ENCODE assay signal across 9 cellular contexts in genomic region chr11:2989551-2989950, GRCh38. TPM values are rescaled to one million over a fixed set of nuclear protein-coding genes. Genes with fewer than 3 reads are reported as not detected.
DNase-seq lines count a peak whose midpoint lies in the region; ATAC-seq, FAIRE-seq and TF ChIP-seq lines count a peak whose summit lies in the region.
"Had no signal": no experiment of that assay in that cellular context is flagged by ENCODE, and none has a peak within 500 bp of the region (broad histone marks: within the 10 kb centered on the region; RNA-seq: fewer than 3 reads in every experiment).

No MANE protein-coding gene starts in this region.

- intact Hi-C loops in kidney (cut with DNase I) (no loop called here), transverse colon (cut with DNase I; ENCODE audit: low total_unique reads) (no loop called here), left ventricle myocardium superior (cut with micrococcal nuclease) (no loop called here)

- POLR2A ChIA-PET in activated naive CD8-positive, alpha-beta T cell treated with anti-CD3 and anti-CD28 coated beads, Interleukin-2, amount 10 ng/mL, durations not matched to agents 7 days and 5 days (lab: Charles Lee) = interaction anchor here (1.1 to 8.5 kb wide), 6 partner anchors 8 to 1139 kb away, joined by 3 to 303 read pairs (median 8); partner anchors contain the start of gene CARS1

- no peaks in the 10 kb centered on the region for H3K27me3 ChIP-seq in transverse colon

- H3K36me3 Mint-ChIP-seq in activated naive CD4-positive, alpha-beta T cell treated with anti-CD3 and anti-CD28 coated beads, Interleukin-2, amount 50 U/mL, for 24 hours = peaks cover 13% of the 10 kb centered on the region
- H3K36me3 Mint-ChIP-seq in activated naive CD8-positive, alpha-beta T cell treated with anti-CD3 and anti-CD28 coated beads, Interleukin-2, amount 10 ng/mL, durations not matched to agents 7 days and 5 days = peaks cover 25% of the 10 kb centered on the region

- TF ChIP-seq POLR2A in transverse colon (IDR thresholded peaks at IDR 0.05) = no peak

- WGBS in transverse colon (ENCODE audit: low coverage in 1 of 2), 2 donors = 7 to 14% methylated on average over 3 of the region's 3 CpGs

- no peaks in the 10 kb centered on the region for H3K9me3 Mint-ChIP-seq in activated naive CD4-positive, alpha-beta T cell treated with anti-CD3 and anti-CD28 coated beads, Interleukin-2, amount 50 U/mL, for 24 hours
- no peaks in the 10 kb centered on the region for H3K9me3 Mint-ChIP-seq in activated naive CD8-positive, alpha-beta T cell treated with anti-CD3 and anti-CD28 coated beads, Interleukin-2, amount 10 ng/mL, durations not matched to agents 7 days and 5 days

- H3K4me3 ChIP-seq in kidney (ENCODE audit: low read length in 2 of 2) (peak overlapping the region; percentile 87 to 89), transverse colon (peak overlapping the region in 2 of 4 donors; percentile 88 to 91)

- no peaks in the 10 kb centered on the region for H3K27me3 Mint-ChIP-seq in activated naive CD4-positive, alpha-beta T cell treated with anti-CD3 and anti-CD28 coated beads, Interleukin-2, amount 50 U/mL, for 24 hours
- H3K27me3 Mint-ChIP-seq in activated naive CD8-positive, alpha-beta T cell treated with anti-CD3 and anti-CD28 coated beads, Interleukin-2, amount 10 ng/mL, durations not matched to agents 7 days and 5 days = no peaks in the 10 kb centered on the region

- peak overlapping the region; percentile 100 for H3K27ac Mint-ChIP-seq in activated naive CD4-positive, alpha-beta T cell treated with anti-CD3 and anti-CD28 coated beads, Interleukin-2, amount 50 U/mL, for 24 hours
- H3K27ac Mint-ChIP-seq in activated naive CD8-positive, alpha-beta T cell treated with anti-CD3 and anti-CD28 coated beads, Interleukin-2, amount 10 ng/mL, durations not matched to agents 7 days and 5 days = peak overlapping the region; percentile 98

- ATAC-seq in activated naive CD8-positive, alpha-beta T cell treated with anti-CD3 and anti-CD28 coated beads, Interleukin-2, amount 10 ng/mL, durations not matched to agents 7 days and 5 days (ENCODE audit: low read depth) = no peak
- no peak for ATAC-seq in left ventricle myocardium superior

- H3K27ac ChIP-seq in kidney (ENCODE audit: low read depth in 2 of 2, low read length in 2 of 2) (peak overlapping the region in 1 of 2 donors; percentile 8), transverse colon (peak overlapping the region; percentile 97 to 98 (median 98))

- TF ChIP-seq CTCF in kidney (IDR thresholded peaks at IDR 0.05; ENCODE audit: borderline replicate concordance, extremely low read depth, insufficient read depth) (no peak), transverse colon (IDR thresholded peaks at IDR 0.05) (no peak)

- H3K9ac ChIP-seq in kidney (ENCODE audit: low read length in 2 of 2) = peak overlapping the region; percentile 46 to 94

- in situ Hi-C loops in transverse colon (cut with MboI; ENCODE audit: low pct_ligation_motif_present in 1 of 4, low pct_unique_long_range_greater_than_20kb in 1 of 4, low sequenced_read_pairs in 3 of 4) = no loop called here

- TF ChIP-seq EP300 in transverse colon (IDR thresholded peaks at IDR 0.05; ENCODE audit: low read depth) = no peak

- no peak for FAIRE-seq in kidney (lab: Jason Lieb, UNC)

- H3K4me1 Mint-ChIP-seq in activated naive CD4-positive, alpha-beta T cell treated with anti-CD3 and anti-CD28 coated beads, Interleukin-2, amount 50 U/mL, for 24 hours = peaks cover 53% of the 10 kb centered on the region
- peaks cover 21% of the 10 kb centered on the region for H3K4me1 Mint-ChIP-seq in activated naive CD8-positive, alpha-beta T cell treated with anti-CD3 and anti-CD28 coated beads, Interleukin-2, amount 10 ng/mL, durations not matched to agents 7 days and 5 days

- peaks cover 11 to 17% of the 10 kb centered on the region in 2 donors for H3K4me1 ChIP-seq in kidney (ENCODE audit: control insufficient read depth in 1 of 2, insufficient read depth in 1 of 2, low read depth in 1 of 2, low read length in 2 of 2)
- H3K4me1 ChIP-seq in transverse colon = peaks cover 27 to 59% (median 34%) of the 10 kb centered on the region in 4 donors

- H3K36me3 ChIP-seq in kidney (ENCODE audit: control insufficient read depth in 1 of 2, insufficient read depth in 2 of 2, low read length in 2 of 2) = no peaks in the 10 kb centered on the region
- H3K36me3 ChIP-seq in transverse colon = no peaks in the 10 kb centered on the region

- H3K9me3 ChIP-seq in kidney (ENCODE audit: control insufficient read depth in 1 of 2, low read length in 2 of 2) = no peaks in the 10 kb centered on the region
- no peaks in the 10 kb centered on the region for H3K9me3 ChIP-seq in transverse colon

- peak overlapping the region; percentile 98 for H3K4me3 Mint-ChIP-seq in activated naive CD4-positive, alpha-beta T cell treated with anti-CD3 and anti-CD28 coated beads, Interleukin-2, amount 50 U/mL, for 24 hours
- H3K4me3 Mint-ChIP-seq in activated naive CD8-positive, alpha-beta T cell treated with anti-CD3 and anti-CD28 coated beads, Interleukin-2, amount 10 ng/mL, durations not matched to agents 7 days and 5 days = peak overlapping the region; percentile 96

- DNase-seq in activated naive CD4-positive, alpha-beta T cell (lab: John Stamatoyannopoulos, UW) = no peak
- DNase-seq in activated naive CD8-positive, alpha-beta T cell treated with anti-CD3 and anti-CD28 coated beads, Interleukin-2, amount 10 ng/mL, durations not matched to agents 7 days and 5 days = no peak
- no peak for DNase-seq in kidney
- DNase-seq in transverse colon = no peak
- DNase-seq in KG1 (lab: John Stamatoyannopoulos, UW) = no peak
- DNase-seq in left ventricle myocardium superior = no peak
- no peak for DNase-seq in DMS153 treated with DMSO at 0.1 percent for 48 hours (lab: John Stamatoyannopoulos, UW; ENCODE audit: unreplicated experiment)
- DNase-seq: NK-92 treated with Interleukin-12 subunit alpha and Interleukin-12 subunit beta, amount 100 ng/mL, for 24 hours had no signal

RNA-seq across cellular contexts. Expression of gene NAP1L4, which starts 2.6 kb away (rescaled TPM):
- total RNA-seq in activated naive CD8-positive, alpha-beta T cell treated with anti-CD3 and anti-CD28 coated beads, Interleukin-2, amount 10 ng/mL, durations not matched to agents 7 days and 5 days = 100 to 1,000 TPM; 346 to 363 TPM
- total RNA-seq in kidney (133 TPM), transverse colon (100 to 1,000 TPM in 3 of 4 donors, 10 to 100 TPM in 1; 63.6 to 140 (median 111) TPM), left ventricle myocardium superior (173 TPM)
- 120 TPM for polyA plus RNA-seq in kidney (ENCODE audit: insufficient read depth, low read depth, low replicate concordance)
